Comparison of ENCODE assay signal across 22 cellular contexts in the genomic region with DNA sequence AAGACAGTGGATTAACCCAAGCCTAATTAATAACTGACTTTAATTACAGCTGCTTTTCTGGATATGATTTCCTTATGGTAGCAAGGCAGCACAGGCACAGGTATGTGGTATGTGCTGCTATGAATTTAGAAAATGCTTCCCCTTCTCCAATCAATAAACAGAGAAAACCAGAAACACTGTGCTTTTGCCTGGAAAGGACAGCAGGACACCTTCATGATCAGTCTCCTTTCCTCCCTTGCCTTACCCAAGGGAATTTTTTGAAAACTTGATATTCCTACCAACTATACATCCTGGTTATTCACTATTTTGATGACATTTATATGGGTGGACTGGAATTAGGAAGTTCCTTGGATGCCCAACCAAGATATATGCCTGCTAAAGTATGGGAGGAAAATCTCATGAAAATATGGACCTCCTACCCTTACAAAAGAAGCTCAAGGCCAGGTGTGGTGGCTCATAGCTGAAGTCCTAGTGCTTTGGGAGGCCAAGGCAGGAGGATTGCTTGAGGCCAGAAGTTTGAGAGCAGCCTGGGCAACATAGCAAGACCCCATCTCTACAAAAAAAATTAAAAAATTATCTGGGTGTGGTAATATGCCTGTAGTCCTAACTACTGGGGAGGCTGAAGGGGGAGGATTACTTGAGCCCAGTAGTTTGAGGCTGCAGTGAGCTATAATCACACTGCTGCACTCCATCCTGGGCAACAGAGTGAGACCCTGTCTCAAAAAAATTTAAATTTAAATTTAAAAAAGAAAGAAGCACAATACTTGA.
"Had no signal": no experiment of that assay in that cellular context is flagged by ENCODE, and none has a peak within 500 bp of the region (broad histone marks: within the 10 kb centered on the region; RNA-seq: fewer than 3 reads in every experiment).

No MANE protein-coding gene starts in this region.

- H3K36me3 Mint-ChIP-seq: immature natural killer cell; naive thymus-derived CD4-positive, alpha-beta T cell had no signal

- H3K9me3 Mint-ChIP-seq: immature natural killer cell had no signal

- DNase-seq: dermis blood vessel endothelial cell; dorsolateral prefrontal cortex; effector CD4-positive, alpha-beta T cell; effector memory CD4-positive, alpha-beta T cell; foreskin keratinocyte; heart left ventricle; hypothalamus; immature natural killer cell; islet precursor cell; kidney; kidney glomerular epithelial cell; left colon; left ventricle myocardium superior; lower lobe of right lung; mesenchymal stem cell; midbrain; naive thymus-derived CD4-positive, alpha-beta T cell had no signal

- H3K36me3 ChIP-seq: esophagus muscularis mucosa, gastroesophageal sphincter, heart left ventricle, lower lobe of right lung had no signal

- H3K4me1 ChIP-seq: esophagus muscularis mucosa, foreskin keratinocyte, gastroesophageal sphincter, heart left ventricle, lower lobe of right lung had no signal

- H3K4me3 Mint-ChIP-seq: immature natural killer cell; naive thymus-derived CD4-positive, alpha-beta T cell had no signal

- H3K27ac Mint-ChIP-seq: immature natural killer cell; naive thymus-derived CD4-positive, alpha-beta T cell had no signal

- H3K27me3 ChIP-seq: dorsolateral prefrontal cortex, esophagus muscularis mucosa, gastroesophageal sphincter, heart left ventricle, hepatocyte had no signal

- H3K9me3 ChIP-seq: esophagus muscularis mucosa, gastroesophageal sphincter, lower lobe of right lung had no signal

- H3K4me3 ChIP-seq: coronary artery, dorsolateral prefrontal cortex, esophagus muscularis mucosa, gastroesophageal sphincter, heart left ventricle, hepatocyte, lower lobe of right lung had no signal

- H3K27ac ChIP-seq: coronary artery, dorsolateral prefrontal cortex, esophagus muscularis mucosa, foreskin keratinocyte, gastroesophageal sphincter, heart left ventricle, hepatocyte, lower lobe of right lung had no signal

- H3K79me2 ChIP-seq: hepatocyte had no signal

- H3K4me2 ChIP-seq: hepatocyte had no signal

- H3K4me1 Mint-ChIP-seq: immature natural killer cell; naive thymus-derived CD4-positive, alpha-beta T cell had no signal

- ATAC-seq: foreskin keratinocyte; gastroesophageal sphincter; heart left ventricle; left colon; left lobe of liver; left ventricle myocardium superior; lower lobe of right lung; naive thymus-derived CD4-positive, alpha-beta T cell had no signal
